ENCODE assay signal across 14 cellular contexts in genomic region chr20:47776639-47777038, GRCh38. TPM values are rescaled to one million over a fixed set of nuclear protein-coding genes. Genes with fewer than 3 reads are reported as not detected.
DNase-seq lines count a peak whose midpoint lies in the region; ATAC-seq and TF ChIP-seq lines count a peak whose summit lies in the region.
"Had no signal": no experiment of that assay in that cellular context is flagged by ENCODE, and none has a peak within 500 bp of the region (broad histone marks: within the 10 kb centered on the region; RNA-seq: fewer than 3 reads in every experiment).

No MANE protein-coding gene starts in this region.

- TF ChIP-seq CTCF in GM12865 (IDR thresholded peaks at IDR 0.05; ENCODE audit: insufficient read depth, low read depth, low read length, missing control alignments) (no peak), RWPE1 (conservative IDR thresholded peaks at IDR 0.05; ENCODE audit: low read depth) (no peak), neutrophil (IDR thresholded peaks at IDR 0.05) (no peak)

- H3K4me3 ChIP-seq in GM12865 (ENCODE audit: low read depth, low read length), result no peak overlapping the region
- H3K4me3 ChIP-seq in neutrophil (ENCODE audit: low read depth in 1 of 2, low read length in 1 of 2), result no peak overlapping the region
- H3K4me3 ChIP-seq: BLaER1 treated with 17β-estradiol and CSF1 and Interleukin-3, amounts not matched to agents 10 nM and 100 nM; HAP-1 had no signal

- no peaks in the 10 kb centered on the region for H3K9me3 Mint-ChIP-seq in activated naive CD4-positive, alpha-beta T cell treated with anti-CD3 and anti-CD28 coated beads, Interleukin-2, amount 50 U/mL, for 72 hours

- H3K36me3 ChIP-seq in neutrophil, result peaks cover 16% of the 10 kb centered on the region
- H3K36me3 ChIP-seq: HAP-1 had no signal

- CTCF ChIA-PET in RWPE1 (lab: Yijun Ruan, JAX), result interaction anchor here (0.5 to 3.3 kb wide), 5 partner anchors 10 to 844 kb away, joined by 3 to 13 read pairs (median 7); no protein-coding TSS in a partner anchor

- ATAC-seq in HG02884 (IDR thresholded peaks at IDR 0.05; ENCODE audit: unreplicated experiment), result no peak
- no peak for ATAC-seq in activated naive CD4-positive, alpha-beta T cell treated with anti-CD3 and anti-CD28 coated beads, Interleukin-2, amount 50 U/mL, for 72 hours

- POLR2A ChIA-PET in RWPE1 (lab: Yijun Ruan, JAX; ENCODE audit: low non-redundant PET), result no interaction called here

- no peaks in the 10 kb centered on the region for H3K36me3 Mint-ChIP-seq in activated naive CD4-positive, alpha-beta T cell treated with anti-CD3 and anti-CD28 coated beads, Interleukin-2, amount 50 U/mL, for 72 hours

- H3K27ac ChIP-seq in RWPE1 (peak overlapping the region; percentile 57), neutrophil (peak overlapping the region; percentile 1)
- H3K27ac ChIP-seq: BLaER1 treated with 17β-estradiol and CSF1 and Interleukin-3, amounts not matched to agents 10 nM and 100 nM had no signal

- peaks cover 2 to 5% of the 10 kb centered on the region in 2 experiments for H3K4me1 ChIP-seq in neutrophil (ENCODE audit: control insufficient read depth in 1 of 2, insufficient read depth in 1 of 2, low read depth in 1 of 2, low read length in 1 of 2)

- H3K27ac Mint-ChIP-seq in activated naive CD4-positive, alpha-beta T cell treated with anti-CD3 and anti-CD28 coated beads, Interleukin-2, amount 50 U/mL, for 72 hours, result no peak overlapping the region
- H3K27ac Mint-ChIP-seq: CD4-positive, alpha-beta memory T cell had no signal

- no peaks in the 10 kb centered on the region for H3K9me3 ChIP-seq in neutrophil
- H3K9me3 ChIP-seq: Caco-2, HAP-1 had no signal

- peaks cover 6% of the 10 kb centered on the region for H3K27me3 ChIP-seq in neutrophil

- DNase-seq in GM12865 (ENCODE audit: low read depth) (peak; percentile 37), NCI-H69 (lab: John Stamatoyannopoulos, UW) (peak; percentile 29), RWPE1 (ENCODE audit: low spot score) (no peak), ureter (ENCODE audit: low spot score) (no peak)
- no peak for DNase-seq in activated naive CD4-positive, alpha-beta T cell treated with anti-CD3 and anti-CD28 coated beads, Interleukin-2, amount 50 U/mL, for 72 hours (ENCODE audit: low spot score in 2 of 2)
- DNase-seq: ACHN; Caco-2; CD4-positive, alpha-beta memory T cell; DND-41; GDM1 had no signal

RNA-seq across cellular contexts. Expression of gene SULF2, which starts 8.6 kb away (rescaled TPM):
- 1 to 10 TPM; 1.4 to 2.3 TPM for total RNA-seq in activated naive CD4-positive, alpha-beta T cell treated with anti-CD3 and anti-CD28 coated beads, Interleukin-2, amount 50 U/mL, for 72 hours
- total RNA-seq in ureter, result 59.5 TPM

Comparison
In these comparisons a context has a peak if more than half of its experiments do, and no peak if none do; other contexts are left out.
1. DNase-seq: peak in GM12865 (single experiment) and NCI-H69 (single experiment); none in RWPE1 (single experiment), activated naive CD4-positive, alpha-beta T cell treated with anti-CD3 and anti-CD28 coated beads, Interleukin-2, amount 50 U/mL, for 72 hours (0 of 2) and ureter (single experiment).
2. RNA of gene SULF2, which starts 8.6 kb away (total RNA-seq): 59.5 TPM in ureter (single experiment); 1.4 to 2.3 TPM in activated naive CD4-positive, alpha-beta T cell treated with anti-CD3 and anti-CD28 coated beads, Interleukin-2, amount 50 U/mL, for 72 hours; every median in the first group is over 10 times any median in the second.